In the genomic region with DNA sequence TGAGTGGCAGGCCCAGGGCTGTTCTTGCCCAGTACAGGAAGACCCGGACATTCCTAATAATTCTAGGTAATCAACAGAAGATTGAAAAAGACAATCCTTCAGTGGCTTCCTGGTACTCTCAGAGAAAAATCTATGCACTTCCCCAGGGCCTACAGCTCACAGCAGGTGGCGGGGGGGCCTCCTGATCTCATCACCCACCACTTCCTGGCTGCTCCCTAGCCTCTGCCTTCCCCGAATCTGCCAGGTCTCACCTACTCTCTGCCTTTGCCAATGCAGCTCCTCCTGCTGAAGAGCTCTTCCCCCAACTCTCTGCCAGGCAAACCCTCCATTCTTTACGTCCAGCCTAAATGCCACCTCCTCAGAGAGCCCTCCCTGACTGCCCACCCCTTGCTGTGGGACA, we compare ENCODE assay signal across 8 cellular contexts. TPM values are rescaled to one million over a fixed set of nuclear protein-coding genes. Genes with fewer than 3 reads are reported as not detected.
A peak's percentile ranks its signal among the peaks of the same experiment; 100 is the strongest.
DNase-seq lines count a peak whose midpoint lies in the region; ATAC-seq and TF ChIP-seq lines count a peak whose summit lies in the region.

No MANE protein-coding gene starts in this region.

- intact Hi-C loops in sigmoid colon (cut with DNase I), result no loop called here

- no peak overlapping the region for H2BK5ac ChIP-seq in H9 (ENCODE audit: insufficient read length, low read length)

- no peak overlapping the region for H2BK20ac ChIP-seq in H9 (ENCODE audit: low read depth, low read length, poor library complexity, severe bottlenecking)

- H4K5ac ChIP-seq in H9 (ENCODE audit: insufficient read length, low read depth, low read length), result no peak overlapping the region

- no peak for TF ChIP-seq EP300 in sigmoid colon (IDR thresholded peaks at IDR 0.05)

- H3K27me3 ChIP-seq in H9 (ENCODE audit: insufficient read depth, low read length) (no peaks in the 10 kb centered on the region), sigmoid colon (no peaks in the 10 kb centered on the region)

- no peak overlapping the region for H2AFZ ChIP-seq in H9 (ENCODE audit: low read length)

- no peaks in the 10 kb centered on the region for H3K36me3 ChIP-seq in sigmoid colon

- no peak overlapping the region for H3K18ac ChIP-seq in H9 (ENCODE audit: insufficient read length, low read depth, low read length)

- H3K9me3 ChIP-seq in H9 (ENCODE audit: control insufficient read depth, low read depth, low read length), result no peaks in the 10 kb centered on the region
- no peaks in the 10 kb centered on the region for H3K9me3 ChIP-seq in sigmoid colon

- H3K36me3 Mint-ChIP-seq in H9 (ENCODE audit: insufficient read depth in 1 of 3, low read depth in 3 of 3), result peaks cover 0 to 12% (median 11%) of the 10 kb centered on the region in 3 experiments; a peak in 5 of 7 replicates
- peaks cover 7% of the 10 kb centered on the region for H3K36me3 Mint-ChIP-seq in progenitor cell of endocrine pancreas (ENCODE audit: insufficient read depth)

- peak overlapping the region; percentile 23 to 88 (median 48); a peak in 4 of 7 replicates for H3K27ac Mint-ChIP-seq in H9
- no peak overlapping the region for H3K27ac Mint-ChIP-seq in progenitor cell of endocrine pancreas

- WGBS in H9 (ENCODE audit: extremely low coverage, insufficient read length, low lambda C conversion rate), result no CpG with 5 or more reads among the region's 4 CpGs
- WGBS in sigmoid colon, 2 donors, result 48 to 84% methylated on average over 4 of the region's 4 CpGs

- H3K27me3 Mint-ChIP-seq in H9 (ENCODE audit: low read depth) (no peaks in the 10 kb centered on the region), progenitor cell of endocrine pancreas (no peaks in the 10 kb centered on the region)

- no peak overlapping the region for H3K4me3 ChIP-seq in sigmoid colon

- peak; percentile 60 to 63 for ATAC-seq in activated CD4-positive, CD25-positive, alpha-beta regulatory T cell treated with anti-CD3 and anti-CD28 coated beads, Interleukin-2, amount 50 U/mL, for 24 hours
- no peak for ATAC-seq in HG02884 (IDR thresholded peaks at IDR 0.05; ENCODE audit: unreplicated experiment)
- ATAC-seq in HG03460 (IDR thresholded peaks at IDR 0.05; ENCODE audit: unreplicated experiment), result no peak

- no peak overlapping the region for H4K91ac ChIP-seq in H9 (ENCODE audit: insufficient read length, low read depth, low read length)

- H3K79me1 ChIP-seq in H9 (ENCODE audit: insufficient read depth, low read depth, low read length, poor library complexity, severe bottlenecking), result no peaks in the 10 kb centered on the region

- DNase-seq in H9 (peak; percentile 66), sigmoid colon (peak; percentile 27), progenitor cell of endocrine pancreas (ENCODE audit: low spot score, unreplicated experiment) (no peak), NCI-H2081 (lab: John Stamatoyannopoulos, UW) (no peak)
- peak; percentile 81 for DNase-seq in central memory CD4-positive, alpha-beta T cell

- H3K4me1 ChIP-seq in H9 (ENCODE audit: insufficient read depth, low read length), result peaks cover 10% of the 10 kb centered on the region; the same call in 1 of the 2 replicates
- peaks cover 0 to 18% (median 15%) of the 10 kb centered on the region in 4 donors for H3K4me1 ChIP-seq in sigmoid colon

- no peak overlapping the region for H2BK12ac ChIP-seq in H9 (ENCODE audit: insufficient read length, low read depth, low read length)

- no peak overlapping the region for H4K8ac ChIP-seq in H9 (replicated peaks; ENCODE audit: insufficient read length, low read depth, low read length)

- no peak for TF ChIP-seq POLR2A in sigmoid colon (IDR thresholded peaks at IDR 0.05)

- H3K9me3 Mint-ChIP-seq in H9, result no peaks in the 10 kb centered on the region; a peak in 1 of 5 replicates
- no peaks in the 10 kb centered on the region for H3K9me3 Mint-ChIP-seq in progenitor cell of endocrine pancreas (ENCODE audit: low read depth)

- H3T11ph ChIP-seq in H9 (ENCODE audit: low read length), result no peak overlapping the region

- H3K27ac ChIP-seq in H9 (ENCODE audit: insufficient read length, low read depth, low read length), result no peak overlapping the region
- peak overlapping the region in 3 of 4 donors; percentile 29 to 64 (median 40) for H3K27ac ChIP-seq in sigmoid colon

- H2BK120ac ChIP-seq in H9 (ENCODE audit: low read depth, low read length, poor library complexity, severe bottlenecking), result no peak overlapping the region

- no peak for TF ChIP-seq CTCF in H9 (conservative IDR thresholded peaks at IDR 0.05)
- TF ChIP-seq CTCF in sigmoid colon (IDR thresholded peaks at IDR 0.05), result no peak
- no peak for TF ChIP-seq CTCF in progenitor cell of endocrine pancreas (IDR thresholded peaks at IDR 0.05; ENCODE audit: unreplicated experiment)

- no peak overlapping the region for H2BK15ac ChIP-seq in H9 (ENCODE audit: low read depth, low read length)

- H3K23me2 ChIP-seq in H9 (ENCODE audit: insufficient read length, low read depth, low read length, poor library complexity, severe bottlenecking), result no peaks in the 10 kb centered on the region

- H3K56ac ChIP-seq in H9 (ENCODE audit: insufficient read length, low read depth, low read length), result no peak overlapping the region

- H3K9ac ChIP-seq in H9 (ENCODE audit: extremely low read depth, insufficient read length, low read length), result no peak overlapping the region

- H3K23ac ChIP-seq in H9 (ENCODE audit: insufficient read length, low read depth, low read length), result no peak overlapping the region

- H3K4me3 Mint-ChIP-seq in H9 (no peak overlapping the region; a peak in 1 of 5 replicates), progenitor cell of endocrine pancreas (ENCODE audit: low read depth) (no peak overlapping the region)

- H3K79me2 ChIP-seq in H9 (ENCODE audit: insufficient read depth, low read length), result 0 out of 2 replicates have a peak, but pooled peaks cover 2% of the 10 kb centered on the region

- H3K4me2 ChIP-seq in H9 (ENCODE audit: insufficient read depth, insufficient read length, low read length), result no peak overlapping the region

- H3K4me1 Mint-ChIP-seq in H9, result peaks cover 28 to 34% of the 10 kb centered on the region in 2 experiments
- peaks cover 21% of the 10 kb centered on the region for H3K4me1 Mint-ChIP-seq in progenitor cell of endocrine pancreas (ENCODE audit: low read depth)

- H3K14ac ChIP-seq in H9 (ENCODE audit: insufficient read depth, low read length), result no peak overlapping the region

- no peak overlapping the region for H3K4ac ChIP-seq in H9 (ENCODE audit: low read depth, low read length)

- no peak overlapping the region for H2AK5ac ChIP-seq in H9 (ENCODE audit: insufficient read length, low read length)

- H4K20me1 ChIP-seq in H9 (ENCODE audit: control insufficient read depth, insufficient read depth, insufficient read length), result no peaks in the 10 kb centered on the region

RNA-seq across cellular contexts. Expression of gene EHD4, which starts 37.5 kb away (rescaled TPM):
- total RNA-seq in H9 (2021) (22.9 and 24.2 TPM in 2 replicates), sigmoid colon (10 to 100 TPM in 3 of 4 donors, 1 to 10 TPM in 1; 8.9 to 13.0 (median 11.3) TPM), progenitor cell of endocrine pancreas (17.2 and 18.4 TPM in 2 replicates)
- 10 to 100 TPM; 16.8 to 37.0 (median 30.5) TPM for polyA plus RNA-seq in sigmoid colon

RNA-seq across cellular contexts. Expression of gene SPTBN5, which starts 41.0 kb away (rescaled TPM):
- total RNA-seq in H9 (2021), result 0.90 and 0.97 TPM in 2 replicates
- total RNA-seq in sigmoid colon, result 1 to 10 TPM in 1 of 4 donors, under 1 TPM in 3; under 0.01 to 1.7 (median 0.26) TPM
- 1 to 10 TPM in 1 of 3 donors, under 1 TPM in 2; 0.60 to 2.3 (median 0.92) TPM for polyA plus RNA-seq in sigmoid colon
- 6.6 and 7.9 TPM in 2 replicates for total RNA-seq in progenitor cell of endocrine pancreas

Comparison
In these comparisons a context has a peak if more than half of its experiments do, and no peak if none do; other contexts are left out.
1. DNase-seq: peak in H9 (single experiment), central memory CD4-positive, alpha-beta T cell (single experiment) and sigmoid colon (single experiment); none in progenitor cell of endocrine pancreas (single experiment) and NCI-H2081 (0 of 2).
2. ATAC-seq: peak in activated CD4-positive, CD25-positive, alpha-beta regulatory T cell treated with anti-CD3 and anti-CD28 coated beads, Interleukin-2, amount 50 U/mL, for 24 hours (2 of 2); none in HG02884 (single experiment) and HG03460 (single experiment).